ENCODE assay signal across 21 cellular contexts in genomic region chr10:58453098-58453497, GRCh38. TPM values are rescaled to one million over a fixed set of nuclear protein-coding genes. Genes with fewer than 3 reads are reported as not detected.
A peak's percentile ranks its signal among the peaks of the same experiment; 100 is the strongest.
DNase-seq lines count a peak whose midpoint lies in the region; ATAC-seq, FAIRE-seq and TF ChIP-seq lines count a peak whose summit lies in the region.
"Had no signal": no experiment of that assay in that cellular context is flagged by ENCODE, and none has a peak within 500 bp of the region (broad histone marks: within the 10 kb centered on the region; RNA-seq: fewer than 3 reads in every experiment).

No MANE protein-coding gene starts in this region.

- TF ChIP-seq POLR2A in HepG2 (IDR thresholded peaks at IDR 0.05; ENCODE audit: insufficient read depth in 1 of 2, low read depth in 2 of 2, low read length in 2 of 2): no peak

- H3K9ac ChIP-seq in HepG2 (ENCODE audit: insufficient read depth, low read depth, low read length) (no peak overlapping the region), Karpas-422 (ENCODE audit: low read length) (no peak overlapping the region)
- H3K9ac ChIP-seq: GM23248 had no signal

- H3K4me3 Mint-ChIP-seq in stimulated activated memory B cell treated with anti-CD40 and anti-IgM and Interleukin-4, amounts not matched to agents 10 μg/mL and 1 μg/mL and 100 μg/mL, for 72 hours: no peak overlapping the region
- no peak overlapping the region for H3K4me3 Mint-ChIP-seq in type B pancreatic cell
- H3K4me3 Mint-ChIP-seq: CD4-positive, CD25-positive, alpha-beta regulatory T cell had no signal

- no peak for TF ChIP-seq EP300 in HepG2 (IDR thresholded peaks at IDR 0.05; ENCODE audit: low read depth in 2 of 2, low read length in 2 of 2)
- no peak for TF ChIP-seq EP300 in HepG2 (CRISPR knock-in tag; IDR thresholded peaks at IDR 0.05; ENCODE audit: borderline replicate concordance)

- intact Hi-C loops in HepG2 (cut with micrococcal nuclease; ENCODE audit: unreplicated experiment): no loop called here

- H3K27ac Mint-ChIP-seq in stimulated activated memory B cell treated with anti-CD40 and anti-IgM and Interleukin-4, amounts not matched to agents 10 μg/mL and 1 μg/mL and 100 μg/mL, for 72 hours: no peak overlapping the region
- H3K27ac Mint-ChIP-seq in type B pancreatic cell: no peak overlapping the region
- H3K27ac Mint-ChIP-seq: CD4-positive, CD25-positive, alpha-beta regulatory T cell had no signal

- no TSS peak for BruUV-seq in HepG2 (replicated peaks; lab: Mats Ljungman, UMichigan)

- H2AFZ ChIP-seq in HepG2 (ENCODE audit: low read length) (no peak overlapping the region), Karpas-422 (ENCODE audit: low read length) (no peak overlapping the region)
- H2AFZ ChIP-seq: GM23248 had no signal

- peaks cover 9% of the 10 kb centered on the region for H3K27me3 Mint-ChIP-seq in stimulated activated memory B cell treated with anti-CD40 and anti-IgM and Interleukin-4, amounts not matched to agents 10 μg/mL and 1 μg/mL and 100 μg/mL, for 72 hours
- H3K27me3 Mint-ChIP-seq in type B pancreatic cell: no peaks in the 10 kb centered on the region

- H3K4me2 ChIP-seq in HepG2 (ENCODE audit: low read depth, low read length) (0 out of 2 replicates have a peak overlapping the region, but pooled peaks have one; percentile 16), Karpas-422 (ENCODE audit: low read depth, low read length, poor library complexity, severe bottlenecking) (no peak overlapping the region)

- H3K4me3 ChIP-seq in HepG2 (replicated peaks in 1 of 3; ENCODE audit: insufficient read depth in 1 of 3, low read depth in 2 of 3, low read length in 3 of 3): no peak overlapping the region
- H3K4me3 ChIP-seq in Karpas-422 (ENCODE audit: low read length): no peak overlapping the region
- H3K4me3 ChIP-seq: GM23248 had no signal

- 3% methylated on average over 3 of the region's 3 CpGs for WGBS in HepG2 (ENCODE audit: low lambda C conversion rate)

- H3K9me2 ChIP-seq in Karpas-422 (replicated peaks; ENCODE audit: insufficient read depth, low read length): no peaks in the 10 kb centered on the region

- no peaks in the 10 kb centered on the region for H3K79me2 ChIP-seq in HepG2 (ENCODE audit: insufficient read depth, low read length)
- H3K79me2 ChIP-seq in Karpas-422 (ENCODE audit: low read length): no peaks in the 10 kb centered on the region

- H3K4me1 ChIP-seq in HepG2 (ENCODE audit: insufficient read depth, low read length) (peaks cover 38% of the 10 kb centered on the region), Karpas-422 (ENCODE audit: low read length) (no peaks in the 10 kb centered on the region)
- H3K4me1 ChIP-seq: BE2C had no signal

- no peak for TF ChIP-seq RAD21 in HepG2 (CRISPR knock-in tag; IDR thresholded peaks at IDR 0.05)

- no peak for FAIRE-seq in HepG2 (lab: Jason Lieb, UNC)
- FAIRE-seq in D721Med (lab: Jason Lieb, UNC): no peak
- FAIRE-seq: GM19239 had no signal

- POLR2A ChIA-PET in HepG2 (lab: Yijun Ruan, JAX): interaction anchor here (0.9 to 1.0 kb wide), 2 partner anchors 12 to 15 kb away, joined by 3 read pairs; no protein-coding TSS in a partner anchor

- H4K20me1 ChIP-seq in HepG2 (ENCODE audit: insufficient read depth, low read length) (no peaks in the 10 kb centered on the region), Karpas-422 (ENCODE audit: insufficient read depth, low read depth, low read length) (no peaks in the 10 kb centered on the region)

- TF ChIP-seq CTCF in HepG2 (CRISPR knock-in tag; IDR thresholded peaks at IDR 0.05) (no peak), D721Med (IDR thresholded peaks at IDR 0.05; ENCODE audit: insufficient read depth, missing control alignments) (no peak), type B pancreatic cell (conservative IDR thresholded peaks at IDR 0.05) (no peak)

- DNase-seq in NCI-H748 (lab: John Stamatoyannopoulos, UW; ENCODE audit: unreplicated experiment): peak; percentile 51
- DNase-seq in NCI-H748 treated with DMSO at 0.1 percent for 48 hours (lab: John Stamatoyannopoulos, UW): no peak
- DNase-seq in NCI-H2029 treated with DMSO at 0.1 percent for 48 hours (lab: John Stamatoyannopoulos, UW): peak; percentile 6
- DNase-seq in HepG2 (ENCODE audit: low spot score): no peak
- DNase-seq in D721Med (ENCODE audit: insufficient read length, low spot score): no peak
- no peak for DNase-seq in Karpas-422
- DNase-seq in type B pancreatic cell (ENCODE audit: extremely low spot score, unreplicated experiment): no peak
- DNase-seq: BE2C; CD4-positive, CD25-positive, alpha-beta regulatory T cell; COR-L47; GF-D8; GM23248; HCEC 1CT; NCI-H187 treated with DMSO at 0.1 percent for 48 hours; NCI-H2171 treated with DMSO at 0.1 percent for 48 hours; NCI-H446; NCI-H526 treated with DMSO at 0.1 percent for 48 hours; PC-3; RPMI8226 had no signal

- H3K9me3 ChIP-seq in HepG2 (ENCODE audit: low read length): no peaks in the 10 kb centered on the region
- no peaks in the 10 kb centered on the region for H3K9me3 ChIP-seq in Karpas-422 (ENCODE audit: low read length)

- no peaks in the 10 kb centered on the region; a peak in 1 of 5 replicates for H3K27me3 ChIP-seq in HepG2 (ENCODE audit: control insufficient read depth in 1 of 2, insufficient read depth in 2 of 2, low read length in 2 of 2)
- no peaks in the 10 kb centered on the region for H3K27me3 ChIP-seq in Karpas-422 (ENCODE audit: low read length)
- H3K27me3 ChIP-seq: BE2C had no signal

- H3K27ac ChIP-seq in HepG2 (ENCODE audit: extremely low read length, insufficient read depth, low read length): no peak overlapping the region
- H3K27ac ChIP-seq in Karpas-422 (ENCODE audit: low read length): no peak overlapping the region
- H3K27ac ChIP-seq: GM23248 had no signal

- no peaks in the 10 kb centered on the region for H3K9me3 Mint-ChIP-seq in stimulated activated memory B cell treated with anti-CD40 and anti-IgM and Interleukin-4, amounts not matched to agents 10 μg/mL and 1 μg/mL and 100 μg/mL, for 72 hours
- H3K9me3 Mint-ChIP-seq in type B pancreatic cell: no peaks in the 10 kb centered on the region
- H3K9me3 Mint-ChIP-seq: CD4-positive, CD25-positive, alpha-beta regulatory T cell had no signal

- CTCF ChIA-PET in HepG2 (lab: Yijun Ruan, JAX; ENCODE audit: low intra/inter-chr PET ratio, low total read pairs): no interaction called here

- H3K4me1 Mint-ChIP-seq in stimulated activated memory B cell treated with anti-CD40 and anti-IgM and Interleukin-4, amounts not matched to agents 10 μg/mL and 1 μg/mL and 100 μg/mL, for 72 hours: no peaks in the 10 kb centered on the region
- peaks cover 6% of the 10 kb centered on the region for H3K4me1 Mint-ChIP-seq in type B pancreatic cell (ENCODE audit: unreplicated experiment)
- H3K4me1 Mint-ChIP-seq: CD4-positive, CD25-positive, alpha-beta regulatory T cell had no signal

- in situ Hi-C loops in HepG2 (cut with HindIII; ENCODE audit: extremely low pct_ligation_motif_present, low pct_unique_long_range_greater_than_20kb): no loop called here

- no peaks in the 10 kb centered on the region for H3K36me3 Mint-ChIP-seq in stimulated activated memory B cell treated with anti-CD40 and anti-IgM and Interleukin-4, amounts not matched to agents 10 μg/mL and 1 μg/mL and 100 μg/mL, for 72 hours
- peaks cover 3% of the 10 kb centered on the region for H3K36me3 Mint-ChIP-seq in type B pancreatic cell
- H3K36me3 Mint-ChIP-seq: CD4-positive, CD25-positive, alpha-beta regulatory T cell had no signal

- no peaks in the 10 kb centered on the region for H3K36me3 ChIP-seq in HepG2 (replicated peaks in 1 of 2; ENCODE audit: control insufficient read depth in 1 of 2, insufficient read depth in 2 of 2, low read length in 2 of 2)
- H3K36me3 ChIP-seq in Karpas-422 (ENCODE audit: insufficient read depth, low read length): no peaks in the 10 kb centered on the region
- H3K36me3 ChIP-seq: BE2C had no signal

- ATAC-seq in HepG2: no peak
- peak; percentile 53 for ATAC-seq in stimulated activated memory B cell treated with anti-CD40 and anti-IgM and Interleukin-4, amounts not matched to agents 10 μg/mL and 1 μg/mL and 100 μg/mL, for 72 hours
- ATAC-seq: PC-3 had no signal

TF ChIP-seq in HepG2, 621 proteins besides CTCF, POLR2A, EP300 and RAD21 (continues in another document):
- TF ChIP-seq, protein P1, sequence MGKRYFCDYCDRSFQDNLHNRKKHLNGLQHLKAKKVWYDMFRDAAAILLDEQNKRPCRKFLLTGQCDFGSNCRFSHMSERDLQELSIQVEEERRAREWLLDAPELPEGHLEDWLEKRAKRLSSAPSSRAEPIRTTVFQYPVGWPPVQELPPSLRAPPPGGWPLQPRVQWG (CRISPR knock-in tag; IDR thresholded peaks at IDR 0.05; ENCODE audit: borderline replicate concordance, low read depth): no peak
- TF ChIP-seq FOXM1 (CRISPR knock-in tag; IDR thresholded peaks at IDR 0.05): no peak
- no peak for TF ChIP-seq HDAC1 (CRISPR knock-in tag; IDR thresholded peaks at IDR 0.05)
- no peak for TF ChIP-seq RBAK (CRISPR knock-in tag; IDR thresholded peaks at IDR 0.05)
- TF ChIP-seq ZNF24 (IDR thresholded peaks at IDR 0.05): no peak
- TF ChIP-seq YEATS2 (CRISPR knock-in tag; IDR thresholded peaks at IDR 0.05; ENCODE audit: borderline replicate concordance): no peak
- no peak for TF ChIP-seq POGZ (CRISPR knock-in tag; IDR thresholded peaks at IDR 0.05)

RNA-seq across cellular contexts. Expression of gene BICC1, which starts 59.6 kb away (rescaled TPM):
- total RNA-seq in HepG2 (2016; rRNA removed; fragmentation: Illumina TruSeq; extraction: Trizol): 0.15 and 0.18 TPM in 2 replicates
- total RNA-seq in HepG2 (2016; cell fraction: cytosol; rRNA removed; fragmentation: Illumina TruSeq; extraction: Trizol; ENCODE audit: low read depth): not detected in 2 replicates
- 0.16 and 0.28 TPM in 2 replicates for total RNA-seq in HepG2 (2016; cell fraction: insoluble cytoplasmic fraction; rRNA removed; fragmentation: Illumina TruSeq; extraction: Trizol)
- 0.03 and 0.06 TPM in 2 replicates for total RNA-seq in HepG2 (2016; cell fraction: membrane; rRNA removed; fragmentation: Illumina TruSeq; extraction: Trizol)
- total RNA-seq in HepG2 (2016; cell fraction: nucleus; rRNA removed; fragmentation: Illumina TruSeq; extraction: Trizol): 0.13 and 0.40 TPM in 2 replicates
- polyA plus RNA-seq in HepG2 (2011; rRNA removed): 1.3 and 1.5 TPM in 2 replicates
- 0.98 and 1.2 TPM in 2 replicates for polyA plus RNA-seq in HepG2 (2011; cell fraction: cytosol; rRNA removed)
- polyA plus RNA-seq in HepG2 (2011; cell fraction: nucleus; rRNA removed): 1.0 and 1.8 TPM in 2 replicates
- polyA plus RNA-seq in HepG2 (2012): 2.1 and 4.0 TPM in 2 replicates
- not detected in 2 replicates for polyA plus RNA-seq in HepG2 (2016; cell fraction: cytosol; fragmentation: Illumina TruSeq; extraction: Trizol; ENCODE audit: low read depth)
- polyA plus RNA-seq in HepG2 (2016; cell fraction: insoluble cytoplasmic fraction; fragmentation: Illumina TruSeq; extraction: Trizol; ENCODE audit: low read depth): 0.14 and 0.22 TPM in 2 replicates
- 0.05 and 0.06 TPM in 2 replicates for polyA plus RNA-seq in HepG2 (2016; cell fraction: membrane; fragmentation: Illumina TruSeq; extraction: Trizol; ENCODE audit: low read depth)
- polyA plus RNA-seq in HepG2 (2016; cell fraction: nucleus; fragmentation: Illumina TruSeq; extraction: Trizol; ENCODE audit: insufficient read depth, low read depth): 0.11 TPM in 2 replicates
- polyA minus RNA-seq in HepG2 (2011; rRNA and poly(A)+ RNA removed; ENCODE audit: low replicate concordance): 8.3 and 12.6 TPM in 2 replicates
- polyA minus RNA-seq in HepG2 (2011; cell fraction: cytosol; rRNA and poly(A)+ RNA removed): 4.4 and 6.9 TPM in 2 replicates
- polyA minus RNA-seq in HepG2 (2011; cell fraction: nucleus; rRNA and poly(A)+ RNA removed): 10.0 and 10.9 TPM in 2 replicates
- not detected in 2 replicates for total RNA-seq in Karpas-422 (2014; rRNA removed; shearing (Covaris generic); ENCODE audit: low replicate concordance)
- 8.6 and 15.2 TPM in 2 replicates for total RNA-seq in type B pancreatic cell (ENCODE audit: low replicate concordance)
- polyA plus RNA-seq: CD4-positive, CD25-positive, alpha-beta regulatory T cell had no signal

Comparison
In these comparisons a context has a peak if more than half of its experiments do, and no peak if none do; other contexts are left out.
1. DNase-seq: peak in NCI-H748 (single experiment) and NCI-H2029 treated with DMSO at 0.1 percent for 48 hours (single experiment); none in NCI-H748 treated with DMSO at 0.1 percent for 48 hours (single experiment), HepG2 (single experiment), D721Med (single experiment), Karpas-422 (single experiment) and type B pancreatic cell (single experiment).